ENCODE assay signal across 9 cellular contexts in the genomic region with DNA sequence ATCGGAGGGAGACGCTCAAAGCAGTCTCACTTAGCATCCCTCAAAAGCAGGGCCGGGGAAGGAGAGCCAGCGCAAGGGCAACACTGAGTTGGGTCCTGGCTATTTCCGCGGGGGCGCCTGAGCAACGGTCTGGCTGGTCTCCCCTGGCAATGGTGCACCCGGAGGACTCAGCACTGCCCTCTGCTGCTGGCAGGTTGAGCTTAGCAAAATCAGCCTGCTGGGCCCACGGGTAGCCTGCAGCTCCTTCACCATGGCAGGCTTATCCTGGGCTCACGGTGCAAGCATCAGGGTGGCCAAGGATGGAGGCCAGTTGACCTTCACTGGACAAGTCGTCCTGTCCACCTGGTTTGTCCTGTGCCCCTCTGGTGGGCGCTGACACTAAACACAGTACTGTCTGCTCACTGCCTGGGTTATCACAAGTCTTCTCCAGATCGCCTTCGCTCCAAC. TPM values are rescaled to one million over a fixed set of nuclear protein-coding genes. Genes with fewer than 3 reads are reported as not detected.
DNase-seq lines count a peak whose midpoint lies in the region; ATAC-seq and TF ChIP-seq lines count a peak whose summit lies in the region.
"Had no signal": no experiment of that assay in that cellular context is flagged by ENCODE, and none has a peak within 500 bp of the region (broad histone marks: within the 10 kb centered on the region; RNA-seq: fewer than 3 reads in every experiment).

No MANE protein-coding gene starts in this region.

- intact Hi-C loops in PC-9 (cut with micrococcal nuclease; ENCODE audit: unreplicated experiment) = loop anchor here (1.0 kb wide), 1 partner anchor 248 kb away; no protein-coding TSS in a partner anchor

- no TSS peak for BruUV-seq in PC-9 (replicated peaks; lab: Mats Ljungman, UMichigan)

- H3K27ac Mint-ChIP-seq in GM23338 = no peak overlapping the region

- peaks cover 5% of the 10 kb centered on the region for H3K27me3 Mint-ChIP-seq in GM23338 (ENCODE audit: insufficient read depth, low read depth, poor library complexity)

- CTCF ChIA-PET in PC-9 (lab: Charles Lee) = interaction anchor here (0.8 to 2.3 kb wide), 13 partner anchors 9 to 400 kb away, joined by 3 to 16 read pairs (median 5); partner anchors contain the start of genes ALDH3A1, ALDH3A2, B9D1 and MAPK7

- no peak overlapping the region for H3K4me3 ChIP-seq in AG10803 (ENCODE audit: low read length)
- H3K4me3 ChIP-seq in GM23338 = no peak overlapping the region
- H3K4me3 ChIP-seq in PC-9 = no peak overlapping the region
- no peak overlapping the region for H3K4me3 ChIP-seq in fibroblast of the aortic adventitia (ENCODE audit: low read depth, low read length)
- peak overlapping the region; percentile 52 for H3K4me3 ChIP-seq in thoracic aorta

- peak; percentile 85 for ATAC-seq in GM23338
- peak; percentile 28 for ATAC-seq in thoracic aorta (ENCODE audit: insufficient number of reproducible peaks, low FRiP score, low read depth)
- no peak for ATAC-seq in HG03565 (IDR thresholded peaks at IDR 0.05; ENCODE audit: unreplicated experiment)

- H2AFZ ChIP-seq in GM23338 (peak overlapping the region; percentile 89; the same call in 1 of the 2 replicates), PC-9 (no peak overlapping the region)

- H4K20me1 ChIP-seq in GM23338 (replicated peaks; ENCODE audit: insufficient read depth) = no peaks in the 10 kb centered on the region
- no peaks in the 10 kb centered on the region for H4K20me1 ChIP-seq in PC-9 (ENCODE audit: insufficient read depth)

- H3K36me3 ChIP-seq in GM23338 (ENCODE audit: insufficient read depth) (no peaks in the 10 kb centered on the region), PC-9 (ENCODE audit: low read depth) (no peaks in the 10 kb centered on the region), thoracic aorta (no peaks in the 10 kb centered on the region)

- H3F3A ChIP-seq in GM23338 (replicated peaks; ENCODE audit: low read depth) (no peaks in the 10 kb centered on the region), PC-9 (ENCODE audit: insufficient read depth, low read depth) (no peaks in the 10 kb centered on the region)

- H3K4me1 ChIP-seq in GM23338 (ENCODE audit: insufficient read depth) (no peaks in the 10 kb centered on the region), PC-9 (replicated peaks; ENCODE audit: insufficient read depth) (no peaks in the 10 kb centered on the region), thoracic aorta (ENCODE audit: control insufficient read depth in 1 of 2, low read depth in 2 of 2) (peaks cover 0 to 9% of the 10 kb centered on the region in 2 donors)

- peak; percentile 83 for TF ChIP-seq CTCF in AG10803 (conservative IDR thresholded peaks at IDR 0.05; ENCODE audit: low read length)
- peak; percentile 64 to 90 for TF ChIP-seq CTCF in GM23338 (conservative IDR thresholded peaks at IDR 0.05; ENCODE audit: low read depth in 2 of 2)
- TF ChIP-seq CTCF in PC-9 (conservative IDR thresholded peaks at IDR 0.05) = peak; percentile 66
- TF ChIP-seq CTCF in fibroblast of the aortic adventitia (IDR thresholded peaks at IDR 0.05; ENCODE audit: insufficient read depth, low read length) = peak; percentile 72
- TF ChIP-seq CTCF in thoracic aorta (IDR thresholded peaks at IDR 0.05) = peak; percentile 74

- no peaks in the 10 kb centered on the region; the same call in 2 of the 3 replicates for H3K9me3 Mint-ChIP-seq in GM23338

- H3K27me3 ChIP-seq in GM23338 (ENCODE audit: insufficient read depth) (no peaks in the 10 kb centered on the region), PC-9 (ENCODE audit: insufficient read depth, low read depth) (no peaks in the 10 kb centered on the region), thoracic aorta (replicated peaks; ENCODE audit: insufficient read depth) (no peaks in the 10 kb centered on the region)

- H3K9me2 ChIP-seq in GM23338 (ENCODE audit: insufficient read depth) (no peaks in the 10 kb centered on the region), PC-9 (ENCODE audit: insufficient read depth) (no peaks in the 10 kb centered on the region)

- no peak overlapping the region for H3K4me3 Mint-ChIP-seq in GM23338

- H3K27ac ChIP-seq in GM23338 (ENCODE audit: low read depth) = no peak overlapping the region
- no peak overlapping the region for H3K27ac ChIP-seq in PC-9
- H3K27ac ChIP-seq in thoracic aorta = no peak overlapping the region

- POLR2A ChIA-PET in PC-9 (lab: Charles Lee; ENCODE audit: unreplicated experiment) = interaction anchor here (0.6 to 1.0 kb wide), 4 partner anchors 10 to 438 kb away, joined by 3 to 17 read pairs (median 4); partner anchors contain the start of gene B9D1

- no peaks in the 10 kb centered on the region for H3K36me3 Mint-ChIP-seq in GM23338 (ENCODE audit: low read depth)

- H3K79me2 ChIP-seq in GM23338 (replicated peaks; ENCODE audit: insufficient read depth) (no peaks in the 10 kb centered on the region), PC-9 (ENCODE audit: low read depth) (no peaks in the 10 kb centered on the region)

- H3K9me3 ChIP-seq in PC-9 (ENCODE audit: insufficient read depth, low read depth) (no peaks in the 10 kb centered on the region), thoracic aorta (no peaks in the 10 kb centered on the region)

- H3K4me1 Mint-ChIP-seq in GM23338 = no peaks in the 10 kb centered on the region; the same call in 2 of the 3 replicates

- DNase-seq in AG10803 (ENCODE audit: low read depth) (peak; percentile 56), GM23338 (ENCODE audit: low spot score) (peak; percentile 92), PC-9 (peak in 1 of 2 experiments; percentile 79), activated T-helper 1 cell treated with Interleukin-2 at 50 U/mL for 16 hours (ENCODE audit: low read depth) (peak; percentile 46), fibroblast of the aortic adventitia (ENCODE audit: low read depth) (peak; percentile 61), occipital lobe (lab: John Stamatoyannopoulos, UW) (peak; percentile 41), thoracic aorta (ENCODE audit: low spot score) (peak; percentile 36)

- H3K4me2 ChIP-seq in GM23338 (no peak overlapping the region), PC-9 (no peak overlapping the region)

TF ChIP-seq in GM23338, 12 proteins besides CTCF, POLR2A, EP300 and RAD21 (continues in another document):
- TF ChIP-seq CREB1 (CRISPR knock-in tag; IDR thresholded peaks at IDR 0.05; ENCODE audit: low read depth) (no peak), ZNF114 (CRISPR knock-in tag; IDR thresholded peaks at IDR 0.05) (no peak)

RNA-seq across cellular contexts. Expression of gene ALDH3A1, which starts 14.4 kb away (rescaled TPM):
- total RNA-seq in GM23338 (2014; rRNA removed; shearing (Covaris generic)) = 0.17 and 1.0 TPM in 2 replicates
- 0.21 and 0.23 TPM in 2 replicates for polyA plus RNA-seq in GM23338 (2016; fragmentation: Nextera tagmentation; extraction: Ambion mirVana)
- total RNA-seq in PC-9 (2021) (1,620 and 1,906 TPM in 2 replicates), fibroblast of the aortic adventitia (ENCODE audit: low replicate concordance) (0.54 TPM in 1 of 2 replicates, not detected in the other), occipital lobe (0.31 TPM), thoracic aorta (10 to 100 TPM in 1 of 2 donors, 1 to 10 TPM in 1; 3.2 to 21.2 TPM)

RNA-seq across cellular contexts. Expression of gene SLC47A2, which starts 46.2 kb away (rescaled TPM):
- not detected in 2 replicates for total RNA-seq in GM23338 (2014; rRNA removed; shearing (Covaris generic))
- polyA plus RNA-seq in GM23338 (2016; fragmentation: Nextera tagmentation; extraction: Ambion mirVana) = 0.19 TPM in 1 of 2 replicates, not detected in the other
- total RNA-seq in PC-9 (2021) (38.9 and 42.6 TPM in 2 replicates), fibroblast of the aortic adventitia (ENCODE audit: low replicate concordance) (0.33 TPM in 1 of 2 replicates, not detected in the other), occipital lobe (1.9 TPM), thoracic aorta (not detected)
- total RNA-seq: pulmonary artery endothelial cell had no signal

Comparison
In these comparisons a context has a peak if more than half of its experiments do, and no peak if none do; other contexts are left out.
1. RNA of gene ALDH3A1, which starts 14.4 kb away (total RNA-seq): 1,620 to 1,906 TPM in PC-9; 3.2 to 21.2 TPM in thoracic aorta, 0.54 TPM in fibroblast of the aortic adventitia, 0.31 TPM in occipital lobe (single experiment) and 0.17 to 1.0 TPM in GM23338; every median in the first group is over 10 times any median in the second.
2. RNA of gene SLC47A2, which starts 46.2 kb away (total RNA-seq): 38.9 to 42.6 TPM in PC-9; 1.9 TPM in occipital lobe (single experiment), not detected in GM23338, 0.33 TPM in fibroblast of the aortic adventitia and not detected in thoracic aorta; every median in the first group is over 10 times any median in the second.
3. Peak in every context shown above with its lines, with median percentiles within 50 percentile points of each other: CTCF ChIP-seq.